In the genomic region with DNA sequence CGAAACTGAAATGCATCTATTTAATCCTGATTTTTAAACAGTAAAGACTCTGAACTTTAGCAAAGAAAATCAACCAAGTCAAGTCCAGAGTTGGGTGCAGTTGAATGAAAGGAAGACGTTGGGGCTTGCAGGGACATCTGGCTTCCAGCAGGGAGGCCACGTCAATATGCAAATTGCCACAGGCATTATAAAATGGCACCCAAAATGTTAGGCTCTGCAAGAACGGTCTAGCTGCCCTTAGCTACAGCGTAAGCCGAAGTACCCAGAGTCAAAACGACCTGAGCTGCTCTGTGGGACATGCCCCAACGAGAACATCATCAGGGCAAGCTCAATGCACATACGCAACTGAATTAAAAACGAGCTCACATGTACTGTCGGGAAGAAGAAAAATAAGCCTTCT, we compare ENCODE assay signal across 3 cellular contexts.
TF ChIP-seq lines count a peak whose summit lies in the region.

No MANE protein-coding gene starts in this region.

TF ChIP-seq in SK-N-SH, 30 proteins besides CTCF, POLR2A, EP300 and RAD21:
- TF ChIP-seq FOSL2 (IDR thresholded peaks at IDR 0.05; ENCODE audit: borderline replicate concordance, low read depth) (no peak), ZBTB33 (IDR thresholded peaks at IDR 0.05; ENCODE audit: borderline replicate concordance, low read depth) (no peak), TEAD4 (IDR thresholded peaks at IDR 0.05; ENCODE audit: borderline replicate concordance, insufficient read depth) (no peak), RXRA (IDR thresholded peaks at IDR 0.05; ENCODE audit: borderline replicate concordance, low read depth) (no peak), GATA2 (CRISPR knock-in tag; IDR thresholded peaks at IDR 0.05) (no peak), FOXM1 (IDR thresholded peaks at IDR 0.05; ENCODE audit: low read depth) (no peak), RFX5 (IDR thresholded peaks at IDR 0.05; ENCODE audit: low read length) (no peak), NRF1 (IDR thresholded peaks at IDR 0.05; ENCODE audit: low read depth, low read length) (no peak), MAX (IDR thresholded peaks at IDR 0.05; ENCODE audit: low read depth) (no peak), CHD2 (IDR thresholded peaks at IDR 0.05; ENCODE audit: low read length, partially characterized antibody) (no peak), SIN3A (IDR thresholded peaks at IDR 0.05; ENCODE audit: borderline replicate concordance, low read depth, low read length) (no peak), MXI1 (IDR thresholded peaks at IDR 0.05; ENCODE audit: low read depth, low read length) (no peak), FOXJ3 (CRISPR knock-in tag; IDR thresholded peaks at IDR 0.05) (no peak), SMC3 (IDR thresholded peaks at IDR 0.05; ENCODE audit: low read depth, low read length) (no peak), TCF12 (IDR thresholded peaks at IDR 0.05) (no peak), NFIC (IDR thresholded peaks at IDR 0.05; ENCODE audit: borderline replicate concordance) (no peak), RCOR1 (IDR thresholded peaks at IDR 0.05; ENCODE audit: low read length) (no peak), GABPA (IDR thresholded peaks at IDR 0.05; ENCODE audit: low read depth) (no peak), TAF1 (IDR thresholded peaks at IDR 0.05; ENCODE audit: borderline replicate concordance, low read depth, low read length) (no peak)
- TF ChIP-seq, protein P1, sequence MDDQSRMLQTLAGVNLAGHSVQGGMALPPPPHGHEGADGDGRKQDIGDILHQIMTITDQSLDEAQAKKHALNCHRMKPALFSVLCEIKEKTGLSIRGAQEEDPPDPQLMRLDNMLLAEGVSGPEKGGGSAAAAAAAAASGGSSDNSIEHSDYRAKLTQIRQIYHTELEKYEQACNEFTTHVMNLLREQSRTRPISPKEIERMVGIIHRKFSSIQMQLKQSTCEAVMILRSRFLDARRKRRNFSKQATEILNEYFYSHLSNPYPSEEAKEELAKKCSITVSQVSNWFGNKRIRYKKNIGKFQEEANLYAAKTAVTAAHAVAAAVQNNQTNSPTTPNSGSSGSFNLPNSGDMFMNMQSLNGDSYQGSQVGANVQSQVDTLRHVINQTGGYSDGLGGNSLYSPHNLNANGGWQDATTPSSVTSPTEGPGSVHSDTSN (IDR thresholded peaks at IDR 0.05): no peak

TF ChIP-seq in SK-N-SH treated with all-trans-retinoic acid at 6 μM for 48 hours, 23 proteins besides CTCF, POLR2A, EP300 and RAD21:
- no peak for TF ChIP-seq SNAI2 (CRISPR knock-in tag; IDR thresholded peaks at IDR 0.05)

TF ChIP-seq in H1, 55 proteins besides CTCF, POLR2A, EP300 and RAD21:
- peak; percentile 44; the same call in 1 of the 2 replicates for TF ChIP-seq YY1 (IDR thresholded peaks at IDR 0.05; ENCODE audit: low read depth, low read length)
- no peak for TF ChIP-seq CBX8 (IDR thresholded peaks at IDR 0.05; ENCODE audit: borderline replicate concordance, low read depth, low read length)
TF ChIP-seq in H1: peak in this region for 1.
